Comparison of ENCODE assay signal across 19 cellular contexts in the genomic region with DNA sequence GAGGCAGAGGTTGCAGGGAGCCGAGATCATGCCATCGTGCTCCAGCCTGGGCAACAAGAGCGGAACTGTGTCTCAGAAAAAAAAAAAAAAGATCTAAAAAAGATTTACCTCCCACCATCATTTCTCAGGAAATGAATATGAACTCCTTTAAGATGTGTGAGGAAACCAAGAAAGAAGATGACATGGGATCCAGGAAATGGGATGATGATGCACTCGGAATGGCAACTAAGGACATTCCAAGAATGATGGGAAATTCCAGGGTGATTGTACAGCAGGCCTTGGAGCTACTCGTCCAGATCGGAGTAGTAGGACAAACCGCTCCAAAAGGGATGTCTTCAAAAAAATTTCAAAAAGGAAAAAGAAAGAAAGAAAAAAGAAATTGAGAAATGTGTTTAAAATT.
DNase-seq lines count a peak whose midpoint lies in the region; ATAC-seq and TF ChIP-seq lines count a peak whose summit lies in the region.
"Had no signal": no experiment of that assay in that cellular context is flagged by ENCODE, and none has a peak within 500 bp of the region (broad histone marks: within the 10 kb centered on the region; RNA-seq: fewer than 3 reads in every experiment).

No MANE protein-coding gene starts in this region.

- 0% methylated on average over 2 of the region's 7 CpGs; no CpG with 5 or more reads in 1 of the 2 experiments for WGBS in IMR-90 (ENCODE audit: extremely low coverage in 2 of 2, insufficient read length in 1 of 2), 2 experiments

- no peak for TF ChIP-seq POLR2A in IMR-90 (IDR thresholded peaks at IDR 0.05; ENCODE audit: low read depth, low read length)

- peak overlapping the region; percentile 85 for H2BK5ac ChIP-seq in IMR-90 (ENCODE audit: low read depth, low read length, poor library complexity, severe bottlenecking)

- H3K27ac ChIP-seq in IMR-90 (ENCODE audit: insufficient read depth, low read length) = peak overlapping the region; percentile 76
- H3K27ac ChIP-seq: C4-2B, coronary artery, esophagus muscularis mucosa, tibial nerve had no signal

- H3K36me3 Mint-ChIP-seq in nephron (ENCODE audit: low read depth) (no peaks in the 10 kb centered on the region), type B pancreatic cell (peaks cover 4% of the 10 kb centered on the region)
- H3K36me3 Mint-ChIP-seq: activated naive CD8-positive, alpha-beta T cell; mesothelial cell of epicardium had no signal

- peak overlapping the region; percentile 40 to 60 (median 44) for H3K27ac Mint-ChIP-seq in nephron
- no peak overlapping the region for H3K27ac Mint-ChIP-seq in type B pancreatic cell
- H3K27ac Mint-ChIP-seq: activated naive CD8-positive, alpha-beta T cell; mesothelial cell of epicardium; T-helper 1 cell treated with Interleukin-12 subunit alpha and Interleukin-12 subunit beta and Interleukin-4 antibody, amounts not matched to agents 30 μg/mL and 1 μg/mL, for 36 hours had no signal

- in situ Hi-C loops in IMR-90 (cut with MboI; ENCODE audit: low sequenced_read_pairs) = loop anchor here (5.0 kb wide), 1 partner anchor 113 kb away; no protein-coding TSS in a partner anchor

- peak overlapping the region; percentile 25 for H2AFZ ChIP-seq in IMR-90 (replicated peaks; ENCODE audit: low read length, poor library complexity)

- H3K9me3 ChIP-seq in IMR-90 (ENCODE audit: control insufficient read depth, insufficient read depth, low read length) = no peaks in the 10 kb centered on the region
- H3K9me3 ChIP-seq: esophagus muscularis mucosa, tibial nerve had no signal

- peak overlapping the region; percentile 65 for H4K91ac ChIP-seq in IMR-90 (ENCODE audit: insufficient read depth, low read depth, low read length)

- peak overlapping the region; percentile 72; the same call in 1 of the 2 replicates for H3K18ac ChIP-seq in IMR-90 (ENCODE audit: low read depth, low read length)

- TF ChIP-seq CTCF in AG09309 (IDR thresholded peaks at IDR 0.05; ENCODE audit: control insufficient read depth, insufficient read depth, low read depth, low read length, missing control alignments) = no peak
- no peak for TF ChIP-seq CTCF in IMR-90 (conservative IDR thresholded peaks at IDR 0.05; ENCODE audit: low read depth, low read length)
- TF ChIP-seq CTCF in cardiac fibroblast (IDR thresholded peaks at IDR 0.05; ENCODE audit: low read depth, low read length) = no peak
- TF ChIP-seq CTCF in nephron (IDR thresholded peaks at IDR 0.05; ENCODE audit: unreplicated experiment in 3 of 3) = no peak
- no peak for TF ChIP-seq CTCF in type B pancreatic cell (conservative IDR thresholded peaks at IDR 0.05)

- H2AK9ac ChIP-seq in IMR-90 (replicated peaks; ENCODE audit: low read depth, low read length, poor library complexity) = peak overlapping the region; percentile 79

- H4K8ac ChIP-seq in IMR-90 (ENCODE audit: low read depth in 2 of 2, low read length in 2 of 2) = peak overlapping the region; percentile 61 to 81

- no peak overlapping the region for H3K56ac ChIP-seq in IMR-90 (ENCODE audit: extremely low read depth, insufficient read depth, low read length)

- no peaks in the 10 kb centered on the region for H3K36me3 ChIP-seq in IMR-90 (ENCODE audit: control insufficient read depth, insufficient read depth, low read length)
- H3K36me3 ChIP-seq: esophagus muscularis mucosa, tibial nerve had no signal

- peaks cover 8% of the 10 kb centered on the region for H3K27me3 Mint-ChIP-seq in nephron (ENCODE audit: low read depth)
- H3K27me3 Mint-ChIP-seq in type B pancreatic cell = peaks cover 6% of the 10 kb centered on the region

- H3K14ac ChIP-seq in IMR-90 (replicated peaks; ENCODE audit: low read depth, low read length) = peak overlapping the region; percentile 61; the same call in 1 of the 2 replicates

- peak; percentile 93 for ATAC-seq in IMR-90 (ENCODE audit: low read depth)
- ATAC-seq in GM21619 (IDR thresholded peaks at IDR 0.05; ENCODE audit: unreplicated experiment) = no peak

- peak overlapping the region; percentile 67; the same call in 1 of the 2 replicates for H4K5ac ChIP-seq in IMR-90 (ENCODE audit: low read depth, low read length)

- no peaks in the 10 kb centered on the region for H3K27me3 ChIP-seq in IMR-90 (ENCODE audit: control insufficient read depth, insufficient read depth, low read length)
- H3K27me3 ChIP-seq: esophagus muscularis mucosa, tibial nerve had no signal

- POLR2A ChIA-PET in IMR-90 (lab: Charles Lee; ENCODE audit: unreplicated experiment) = no interaction called here

- peak overlapping the region; percentile 36; the same call in 1 of the 3 replicates for H2BK15ac ChIP-seq in IMR-90 (ENCODE audit: low read depth, low read length)

- peak; percentile 12; the same call in 1 of the 2 replicates for TF ChIP-seq RAD21 in IMR-90 (IDR thresholded peaks at IDR 0.05; ENCODE audit: low read length)

- H3K9me3 Mint-ChIP-seq in nephron (peaks cover 2% of the 10 kb centered on the region), type B pancreatic cell (peaks cover 9% of the 10 kb centered on the region)
- H3K9me3 Mint-ChIP-seq: mesothelial cell of epicardium; T-helper 1 cell treated with Interleukin-12 subunit alpha and Interleukin-12 subunit beta and Interleukin-4 antibody, amounts not matched to agents 30 μg/mL and 1 μg/mL, for 36 hours had no signal

- H3K4ac ChIP-seq in IMR-90 (ENCODE audit: low read depth, low read length) = peak overlapping the region; percentile 80

- H3K4me3 ChIP-seq in AG09309 (ENCODE audit: control insufficient read depth, low read depth, low read length) = no peak overlapping the region
- no peak overlapping the region for H3K4me3 ChIP-seq in IMR-90 (ENCODE audit: insufficient read depth, low read depth, low read length)
- no peak overlapping the region for H3K4me3 ChIP-seq in cardiac fibroblast (replicated peaks in 1 of 2; ENCODE audit: low read depth in 2 of 2, low read length in 2 of 2)
- H3K4me3 ChIP-seq: coronary artery, esophagus muscularis mucosa, tibial nerve had no signal

- peaks cover 3% of the 10 kb centered on the region; the same call in 1 of the 2 replicates for H3K4me1 ChIP-seq in IMR-90 (ENCODE audit: control insufficient read depth, insufficient read depth, low read length)
- H3K4me1 ChIP-seq: esophagus muscularis mucosa, tibial nerve had no signal

- no peaks in the 10 kb centered on the region for H4K20me1 ChIP-seq in IMR-90 (ENCODE audit: insufficient read depth, low read length)

- H2BK120ac ChIP-seq in IMR-90 (ENCODE audit: low read depth, low read length) = peak overlapping the region; percentile 90

- no peak overlapping the region for H3K4me2 ChIP-seq in IMR-90 (ENCODE audit: low read depth, low read length)

- H3K4me3 Mint-ChIP-seq in nephron (no peak overlapping the region), type B pancreatic cell (no peak overlapping the region)
- H3K4me3 Mint-ChIP-seq: activated naive CD8-positive, alpha-beta T cell; mesothelial cell of epicardium; T-helper 1 cell treated with Interleukin-12 subunit alpha and Interleukin-12 subunit beta and Interleukin-4 antibody, amounts not matched to agents 30 μg/mL and 1 μg/mL, for 36 hours had no signal

- dilution Hi-C loops in IMR-90 (cut with HindIII; ENCODE audit: low sequenced_read_pairs, unreplicated experiment) = loop anchor here (25.0 kb wide), 1 partner anchor 378 kb away; no protein-coding TSS in a partner anchor

- CTCF ChIA-PET in IMR-90 (lab: Yijun Ruan, JAX) = interaction anchor here (0.6 to 1.0 kb wide), 3 partner anchors 9 to 723 kb away, joined by 3 to 5 read pairs (median 4); no protein-coding TSS in a partner anchor

- peak overlapping the region; percentile 66; the same call in 1 of the 2 replicates for H2AK5ac ChIP-seq in IMR-90 (ENCODE audit: low read depth, low read length)

- no peak overlapping the region for H3K9ac ChIP-seq in IMR-90 (ENCODE audit: low read depth, low read length)

- BruUV-seq in IMR-90 (replicated peaks; lab: Mats Ljungman, UMichigan) = no TSS peak

- H3K4me1 Mint-ChIP-seq in nephron (peaks cover 29% of the 10 kb centered on the region), type B pancreatic cell (ENCODE audit: unreplicated experiment) (peaks cover 22% of the 10 kb centered on the region)

- no peaks in the 10 kb centered on the region for H3K79me1 ChIP-seq in IMR-90 (ENCODE audit: low read depth in 1 of 2, low read length in 2 of 2)

- peak; percentile 87 for DNase-seq in AG09309 (ENCODE audit: low read depth)
- peak; percentile 96 for DNase-seq in IMR-90
- peak; percentile 82 to 86 for DNase-seq in cardiac fibroblast (ENCODE audit: low read depth in 2 of 2)
- no peak for DNase-seq in NCI-H1436 treated with DMSO at 0.1 percent for 48 hours (lab: John Stamatoyannopoulos, UW)
- no peak for DNase-seq in activated effector memory CD4-positive, alpha-beta T cell treated with anti-CD3 and anti-CD28 coated beads, Interleukin-2, amount 50 U/mL, for 16 hours
- no peak for DNase-seq in type B pancreatic cell (ENCODE audit: extremely low spot score, unreplicated experiment)
- DNase-seq: activated T-cell treated with anti-CD3 and anti-CD28 coated beads for 4 hours, DND-41, H7, NCI-H345 had no signal

- H2BK20ac ChIP-seq in IMR-90 (ENCODE audit: low read depth, low read length) = peak overlapping the region; percentile 96; the same call in 1 of the 2 replicates

- intact Hi-C loops in IMR-90 (cut with micrococcal nuclease) = no loop called here

- H3K9me1 ChIP-seq in IMR-90 (ENCODE audit: insufficient read depth, low read length) = peaks cover 7% of the 10 kb centered on the region

- no peak overlapping the region; the same call in 1 of the 2 replicates for H3K23ac ChIP-seq in IMR-90 (ENCODE audit: low read depth, low read length)

TF ChIP-seq in IMR-90, 13 proteins besides CTCF, POLR2A, EP300 and RAD21:
- TF ChIP-seq NFE2L2 (IDR thresholded peaks at IDR 0.05; ENCODE audit: low read depth, low read length) (peak; percentile 24; the same call in 1 of the 2 replicates), RCOR1 (IDR thresholded peaks at IDR 0.05; ENCODE audit: insufficient replicate concordance, low read length) (no peak), FOS (IDR thresholded peaks at IDR 0.05; ENCODE audit: low read depth, low read length) (peak; percentile 57), SMC3 (IDR thresholded peaks at IDR 0.05; ENCODE audit: low read depth, low read length) (peak; percentile 16; the same call in 1 of the 2 replicates), MAFK (IDR thresholded peaks at IDR 0.05; ENCODE audit: low read depth, low read length) (0 out of 2 replicates have a peak, but pooled peaks have one; percentile 10), BHLHE40 (IDR thresholded peaks at IDR 0.05; ENCODE audit: low read depth, low read length) (no peak), CEBPB (IDR thresholded peaks at IDR 0.05; ENCODE audit: low read depth, low read length) (peak; percentile 13; the same call in 1 of the 2 replicates)

Comparison
In these comparisons a context has a peak if more than half of its experiments do, and no peak if none do; other contexts are left out.
1. DNase-seq: peak in AG09309 (single experiment), IMR-90 (single experiment) and cardiac fibroblast (2 of 2); none in NCI-H1436 treated with DMSO at 0.1 percent for 48 hours (single experiment), activated effector memory CD4-positive, alpha-beta T cell treated with anti-CD3 and anti-CD28 coated beads, Interleukin-2, amount 50 U/mL, for 16 hours (single experiment) and type B pancreatic cell (single experiment).